In the genomic region with DNA sequence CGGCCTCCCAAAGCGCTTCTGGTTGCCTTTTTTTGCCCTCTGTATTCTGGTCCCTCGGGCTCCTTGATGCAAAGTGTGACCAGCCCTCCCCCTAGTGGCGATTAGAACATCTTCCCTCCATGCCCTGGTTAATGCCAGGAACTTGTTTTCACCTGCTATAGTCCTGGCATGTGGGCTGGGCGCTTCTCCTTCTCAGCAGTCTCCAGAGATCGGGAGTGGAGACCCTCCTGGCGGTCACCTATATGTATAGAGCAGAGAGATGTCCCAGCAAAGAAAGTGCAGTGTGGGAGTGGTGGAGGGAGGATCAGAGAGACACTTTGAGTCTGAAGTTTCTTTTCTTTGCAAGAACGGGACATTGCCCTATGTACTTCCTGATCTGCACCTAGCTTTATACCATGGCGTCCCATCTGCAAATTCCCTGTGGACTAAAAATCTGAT, we compare ENCODE assay signal across 7 cellular contexts.
DNase-seq lines count a peak whose midpoint lies in the region; ATAC-seq, FAIRE-seq and TF ChIP-seq lines count a peak whose summit lies in the region.

No MANE protein-coding gene starts in this region.

- no peak overlapping the region for H3K4me3 ChIP-seq in Karpas-422 (ENCODE audit: low read length)
- no peak overlapping the region for H3K4me3 ChIP-seq in RWPE2 (ENCODE audit: severe bottlenecking)
- H3K4me3 ChIP-seq in left ventricle myocardium inferior, result no peak overlapping the region
- no peak overlapping the region for H3K4me3 ChIP-seq in sigmoid colon

- no peaks in the 10 kb centered on the region for H4K20me1 ChIP-seq in Karpas-422 (ENCODE audit: insufficient read depth, low read depth, low read length)

- H3K4me2 ChIP-seq in Karpas-422 (ENCODE audit: low read depth, low read length, poor library complexity, severe bottlenecking), result no peak overlapping the region

- WGBS in sigmoid colon, 2 donors, result 3 to 7% methylated on average over 9 of the region's 9 CpGs

- no peaks in the 10 kb centered on the region for H3K9me2 ChIP-seq in Karpas-422 (replicated peaks; ENCODE audit: insufficient read depth, low read length)

- peak; percentile 77 for TF ChIP-seq CTCF in GM12874 (IDR thresholded peaks at IDR 0.05; ENCODE audit: insufficient read depth, low read depth, low read length)
- TF ChIP-seq CTCF in RWPE2 (IDR thresholded peaks at IDR 0.05; ENCODE audit: poor library complexity, severe bottlenecking), result peak; percentile 88
- peak; percentile 74 for TF ChIP-seq CTCF in left ventricle myocardium inferior (IDR thresholded peaks at IDR 0.05; ENCODE audit: borderline replicate concordance)
- peak in 3 of 4 experiments; percentile 8 to 57 (median 47) for TF ChIP-seq CTCF in sigmoid colon (IDR thresholded peaks at IDR 0.05)

- intact Hi-C loops in left ventricle myocardium inferior (cut with micrococcal nuclease) (no loop called here), sigmoid colon (cut with DNase I) (loop anchor here (5.0 kb wide), 1 partner anchor 391 kb away; no protein-coding TSS in a partner anchor)

- DNase-seq in H54 (ENCODE audit: insufficient read length, low spot score), result peak; percentile 32
- peak; percentile 83 for DNase-seq in Karpas-422
- DNase-seq in RWPE2 (ENCODE audit: low spot score), result no peak
- DNase-seq in activated naive CD8-positive, alpha-beta T cell treated with anti-CD3 and anti-CD28 coated beads, Interleukin-2, amount 10 ng/mL, durations not matched to agents 7 days and 5 days, result peak; percentile 45
- DNase-seq in left ventricle myocardium inferior, result peak; percentile 22
- peak; percentile 66 for DNase-seq in sigmoid colon

- H3K9me3 ChIP-seq in Karpas-422 (ENCODE audit: low read length) (peaks cover 18% of the 10 kb centered on the region), RWPE2 (ENCODE audit: severe bottlenecking) (peaks cover 3% of the 10 kb centered on the region), left ventricle myocardium inferior (replicated peaks) (peaks cover 22% of the 10 kb centered on the region), sigmoid colon (no peaks in the 10 kb centered on the region)

- H3K4me3 Mint-ChIP-seq in activated naive CD8-positive, alpha-beta T cell treated with anti-CD3 and anti-CD28 coated beads, Interleukin-2, amount 10 ng/mL, durations not matched to agents 7 days and 5 days, result peak overlapping the region; percentile 31

- H3K4me1 Mint-ChIP-seq in activated naive CD8-positive, alpha-beta T cell treated with anti-CD3 and anti-CD28 coated beads, Interleukin-2, amount 10 ng/mL, durations not matched to agents 7 days and 5 days, result peaks cover 5% of the 10 kb centered on the region

- TF ChIP-seq EP300 in sigmoid colon (IDR thresholded peaks at IDR 0.05), result no peak

- H3K4me1 ChIP-seq in Karpas-422 (ENCODE audit: low read length), result no peaks in the 10 kb centered on the region
- no peaks in the 10 kb centered on the region for H3K4me1 ChIP-seq in RWPE2 (ENCODE audit: insufficient read depth, poor library complexity, severe bottlenecking)
- H3K4me1 ChIP-seq in left ventricle myocardium inferior, result no peaks in the 10 kb centered on the region
- H3K4me1 ChIP-seq in sigmoid colon, result no peaks in the 10 kb centered on the region

- H3K9ac ChIP-seq in Karpas-422 (ENCODE audit: low read length), result no peak overlapping the region

- TF ChIP-seq POLR2A in H54 (IDR thresholded peaks at IDR 0.05; ENCODE audit: low read depth, low read length) (no peak), sigmoid colon (IDR thresholded peaks at IDR 0.05) (no peak)

- ATAC-seq in RWPE2 (ENCODE audit: low read depth), result peak; percentile 98
- ATAC-seq in activated naive CD8-positive, alpha-beta T cell treated with anti-CD3 and anti-CD28 coated beads, Interleukin-2, amount 10 ng/mL, durations not matched to agents 7 days and 5 days (ENCODE audit: low read depth), result peak; percentile 92

- H3K36me3 ChIP-seq in Karpas-422 (ENCODE audit: insufficient read depth, low read length) (no peaks in the 10 kb centered on the region; the same call in 1 of the 2 replicates), RWPE2 (ENCODE audit: low read depth) (no peaks in the 10 kb centered on the region), left ventricle myocardium inferior (no peaks in the 10 kb centered on the region), sigmoid colon (no peaks in the 10 kb centered on the region)

- peak; percentile 74 for FAIRE-seq in H54 (lab: Jason Lieb, UNC)

- no peaks in the 10 kb centered on the region for H3K79me2 ChIP-seq in Karpas-422 (ENCODE audit: low read length)

- no peak overlapping the region; the same call in 1 of the 2 replicates for H2AFZ ChIP-seq in Karpas-422 (ENCODE audit: low read length)

- H3K27me3 Mint-ChIP-seq in activated naive CD8-positive, alpha-beta T cell treated with anti-CD3 and anti-CD28 coated beads, Interleukin-2, amount 10 ng/mL, durations not matched to agents 7 days and 5 days, result peaks cover 5% of the 10 kb centered on the region

- POLR2A ChIA-PET in activated naive CD8-positive, alpha-beta T cell treated with anti-CD3 and anti-CD28 coated beads, Interleukin-2, amount 10 ng/mL, durations not matched to agents 7 days and 5 days (lab: Charles Lee), result no interaction called here

- no peak overlapping the region for H3K27ac ChIP-seq in Karpas-422 (ENCODE audit: low read length)
- H3K27ac ChIP-seq in RWPE2 (ENCODE audit: poor library complexity, severe bottlenecking), result no peak overlapping the region
- H3K27ac ChIP-seq in left ventricle myocardium inferior (replicated peaks), result no peak overlapping the region
- H3K27ac ChIP-seq in sigmoid colon, result no peak overlapping the region

- H3K27me3 ChIP-seq in Karpas-422 (ENCODE audit: low read length) (no peaks in the 10 kb centered on the region), RWPE2 (ENCODE audit: insufficient read depth, poor library complexity, severe bottlenecking) (peaks cover 9% of the 10 kb centered on the region), left ventricle myocardium inferior (ENCODE audit: low read depth) (peaks cover 53% of the 10 kb centered on the region), sigmoid colon (peaks cover 0 to 5% (median 0%) of the 10 kb centered on the region in 3 donors)

- H3K9me3 Mint-ChIP-seq in activated naive CD8-positive, alpha-beta T cell treated with anti-CD3 and anti-CD28 coated beads, Interleukin-2, amount 10 ng/mL, durations not matched to agents 7 days and 5 days, result peaks cover 1% of the 10 kb centered on the region

- H3K27ac Mint-ChIP-seq in activated naive CD8-positive, alpha-beta T cell treated with anti-CD3 and anti-CD28 coated beads, Interleukin-2, amount 10 ng/mL, durations not matched to agents 7 days and 5 days, result no peak overlapping the region

- H3K36me3 Mint-ChIP-seq in activated naive CD8-positive, alpha-beta T cell treated with anti-CD3 and anti-CD28 coated beads, Interleukin-2, amount 10 ng/mL, durations not matched to agents 7 days and 5 days, result no peaks in the 10 kb centered on the region
